In the genomic region with DNA sequence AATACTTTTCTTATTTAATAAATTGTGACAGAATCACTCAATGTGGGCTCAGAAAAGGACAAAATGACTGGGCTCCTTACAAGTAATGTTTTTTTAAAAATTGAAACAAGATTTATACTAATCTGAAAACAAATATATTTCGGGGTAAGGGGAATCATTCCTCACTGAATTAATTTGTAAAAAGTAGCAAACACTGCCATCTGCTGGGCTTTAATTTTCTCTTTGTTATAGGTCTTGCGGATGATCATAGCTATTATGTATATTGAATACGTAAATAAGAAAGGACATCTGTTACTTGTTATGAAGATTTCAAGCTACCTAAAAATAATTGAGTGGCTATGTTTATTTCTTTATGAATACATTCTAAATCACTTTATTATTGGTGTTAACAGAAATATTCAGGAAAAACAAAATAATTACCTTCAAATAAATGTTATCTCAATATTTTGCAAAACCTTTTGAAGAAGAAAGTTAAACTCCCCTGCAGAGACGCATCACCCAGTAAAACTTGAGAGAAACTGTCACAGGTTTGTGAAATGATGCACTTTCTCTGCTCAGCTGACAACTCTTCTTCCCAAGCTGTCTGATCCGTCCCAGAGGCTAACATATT, we compare ENCODE assay signal across 8 cellular contexts. TPM values are rescaled to one million over a fixed set of nuclear protein-coding genes. Genes with fewer than 3 reads are reported as not detected.
DNase-seq lines count a peak whose midpoint lies in the region; TF ChIP-seq lines count a peak whose summit lies in the region.

No MANE protein-coding gene starts in this region.

- no peaks in the 10 kb centered on the region for H3K36me3 Mint-ChIP-seq in nephron progenitor cell (ENCODE audit: low read depth)

- no peak overlapping the region for H3K27ac Mint-ChIP-seq in nephron progenitor cell

- H3K4me1 Mint-ChIP-seq in nephron progenitor cell, result peaks cover 9% of the 10 kb centered on the region

- H3K27me3 Mint-ChIP-seq in nephron progenitor cell (ENCODE audit: low read depth, poor library complexity), result peaks cover 4% of the 10 kb centered on the region

- no peak overlapping the region for H3K27ac ChIP-seq in SK-N-MC

- H3K9me3 Mint-ChIP-seq in nephron progenitor cell, result no peaks in the 10 kb centered on the region

- DNase-seq in NOMO-1 treated with DMSO at 0.1 percent for 48 hours (lab: John Stamatoyannopoulos, UW; ENCODE audit: unreplicated experiment) (peak; percentile 42), NOMO-1 treated with dmso at 0.1 percent for 144 hours (lab: John Stamatoyannopoulos, UW; ENCODE audit: unreplicated experiment) (no peak), NAMALWA (ENCODE audit: low spot score) (peak; percentile 79), SK-N-MC (ENCODE audit: low read depth, low spot score) (peak; percentile 69), epithelial cell of proximal tubule (ENCODE audit: low read depth) (no peak), nephron progenitor cell (no peak), GOT3 (lab: John Stamatoyannopoulos, UW) (no peak)
- DNase-seq in activated effector memory CD4-positive, alpha-beta T cell treated with Interleukin-2 at 50 U/mL for 16 hours, result no peak

- H3K4me3 ChIP-seq in SK-N-MC, result no peak overlapping the region
- H3K4me3 ChIP-seq in epithelial cell of proximal tubule (ENCODE audit: low read depth, low read length), result no peak overlapping the region

- H3K36me3 ChIP-seq in SK-N-MC (ENCODE audit: insufficient read depth, low read length), result no peaks in the 10 kb centered on the region

- peak; percentile 49 for TF ChIP-seq CTCF in epithelial cell of proximal tubule (conservative IDR thresholded peaks at IDR 0.05; ENCODE audit: low read depth, low read length)
- peak; percentile 58 for TF ChIP-seq CTCF in nephron progenitor cell (IDR thresholded peaks at IDR 0.05)

- no peaks in the 10 kb centered on the region for H3K9me3 ChIP-seq in SK-N-MC (ENCODE audit: low read depth, low read length)

- no peak overlapping the region for H3K9ac ChIP-seq in SK-N-MC (ENCODE audit: insufficient read length)

- H3K4me3 Mint-ChIP-seq in nephron progenitor cell, result no peak overlapping the region

RNA-seq across cellular contexts. Expression of a gene that starts 17.8 kb away (rescaled TPM):
- total RNA-seq in epithelial cell of proximal tubule, result 0.17 and 1.8 TPM in 2 replicates

Comparison
In these comparisons a context has a peak if more than half of its experiments do, and no peak if none do; other contexts are left out.
1. DNase-seq: peak in NOMO-1 treated with DMSO at 0.1 percent for 48 hours (single experiment), NAMALWA (single experiment) and SK-N-MC (single experiment); none in NOMO-1 treated with dmso at 0.1 percent for 144 hours (single experiment), epithelial cell of proximal tubule (single experiment), nephron progenitor cell (single experiment), activated effector memory CD4-positive, alpha-beta T cell treated with Interleukin-2 at 50 U/mL for 16 hours (single experiment) and GOT3 (single experiment).